Comparison of ENCODE assay signal across 26 cellular contexts in genomic region chr20:62705626-62706025, GRCh38. TPM values are rescaled to one million over a fixed set of nuclear protein-coding genes. Genes with fewer than 3 reads are reported as not detected.
"Had no signal": no experiment of that assay in that cellular context is flagged by ENCODE, and none has a peak within 500 bp of the region (broad histone marks: within the 10 kb centered on the region; RNA-seq: fewer than 3 reads in every experiment).

No MANE protein-coding gene starts in this region.

- H3K4me1 ChIP-seq: parathyroid adenoma, testis had no signal

- H3K4me2 ChIP-seq: hepatocyte had no signal

- H3K36me3 ChIP-seq: esophagus muscularis mucosa, vagina had no signal

- H3K36me3 Mint-ChIP-seq: activated naive CD4-positive, alpha-beta T cell treated with anti-CD3 and anti-CD28 coated beads, Interleukin-2, amount 50 U/mL, for 72 hours; brain; immature natural killer cell; memory B cell; natural killer cell treated with Interleukin-12 subunit alpha and Interleukin-12 subunit beta and Interleukin-15 and Interleukin-18, amount 100 ng/mL, for 72 hours had no signal

- H2AFZ ChIP-seq: hepatocyte, parathyroid adenoma had no signal

- H3K27me3 ChIP-seq: testis had no signal

- ATAC-seq: activated naive CD4-positive, alpha-beta T cell treated with anti-CD3 and anti-CD28 coated beads, Interleukin-2, amount 50 U/mL, for 72 hours; activated T-helper 17 cell treated with anti-CD3 and anti-CD28 coated beads, Interleukin-2, amount 50 U/mL, for 72 hours; natural killer cell treated with Interleukin-12 subunit alpha and Interleukin-12 subunit beta and Interleukin-15 and Interleukin-18, amount 100 ng/mL, for 72 hours; stimulated activated naive B cell treated with anti-CD40 and anti-IgM and Interleukin-4, amounts not matched to agents 10 μg/mL and 1 μg/mL and 100 μg/mL, for 72 hours had no signal

- DNase-seq: activated CD4-positive, alpha-beta T cell treated with anti-CD3 and anti-CD28 coated beads, Interleukin-2, amount 50 U/mL, for 4 hours; activated CD8-positive, alpha-beta memory T cell treated with anti-CD3 and anti-CD28 coated beads for 24 hours; activated CD8-positive, alpha-beta memory T cell treated with anti-CD3 and anti-CD28 coated beads, Interleukin-2, amount 50 U/mL, for 4 hours; activated T-cell treated with anti-CD3 and anti-CD28 coated beads, Interleukin-2, amount 50 U/mL, for 24 hours; aorta; central memory CD4-positive, alpha-beta T cell; dermis blood vessel endothelial cell; effector CD8-positive, alpha-beta T cell; glutamatergic neuron; immature natural killer cell; kidney glomerular epithelial cell; stimulated activated CD4-positive, alpha-beta T cell treated with anti-CD3 and anti-CD28 coated beads, Interleukin-2, amount 100 ng/mL, for 48 hours; stimulated activated CD8-positive, alpha-beta memory T cell treated with anti-CD3 and anti-CD28 coated beads, Interleukin-4, amount 100 ng/mL, for 48 hours; stimulated activated naive B cell treated with anti-CD40 and anti-IgM and Interleukin-4, amounts not matched to agents 10 μg/mL and 1 μg/mL and 100 μg/mL, for 72 hours; T-helper 9 cell; testis; trophoblast cell had no signal

- H3K27ac Mint-ChIP-seq: activated naive CD4-positive, alpha-beta T cell treated with anti-CD3 and anti-CD28 coated beads, Interleukin-2, amount 50 U/mL, for 72 hours; activated T-cell treated with anti-CD3 and anti-CD28 coated beads, Interleukin-2, amount 50 U/mL, for 24 hours; activated T-helper 17 cell treated with anti-CD3 and anti-CD28 coated beads, Interleukin-2, amount 50 U/mL, for 72 hours; immature natural killer cell; memory B cell; natural killer cell treated with Interleukin-12 subunit alpha and Interleukin-12 subunit beta and Interleukin-15 and Interleukin-18, amount 100 ng/mL, for 72 hours; stimulated activated naive B cell treated with anti-CD40 and anti-IgM and Interleukin-4, amounts not matched to agents 10 μg/mL and 1 μg/mL and 100 μg/mL, for 72 hours had no signal

- H3K9me3 ChIP-seq: esophagus muscularis mucosa, testis, vagina had no signal

- H3K9ac ChIP-seq: parathyroid adenoma had no signal

- H3K27ac ChIP-seq: esophagus muscularis mucosa, hepatocyte, parathyroid adenoma, testis, vagina had no signal

- H3K4me3 ChIP-seq: esophagus muscularis mucosa, hepatocyte, testis, vagina had no signal

- H3K4me3 Mint-ChIP-seq: activated T-cell treated with anti-CD3 and anti-CD28 coated beads, Interleukin-2, amount 50 U/mL, for 24 hours; activated T-helper 17 cell treated with anti-CD3 and anti-CD28 coated beads, Interleukin-2, amount 50 U/mL, for 72 hours; immature natural killer cell; memory B cell; natural killer cell treated with Interleukin-12 subunit alpha and Interleukin-12 subunit beta and Interleukin-15 and Interleukin-18, amount 100 ng/mL, for 72 hours; stimulated activated naive B cell treated with anti-CD40 and anti-IgM and Interleukin-4, amounts not matched to agents 10 μg/mL and 1 μg/mL and 100 μg/mL, for 72 hours had no signal

- H3K9me3 Mint-ChIP-seq: activated naive CD4-positive, alpha-beta T cell treated with anti-CD3 and anti-CD28 coated beads, Interleukin-2, amount 50 U/mL, for 72 hours; activated T-cell treated with anti-CD3 and anti-CD28 coated beads, Interleukin-2, amount 50 U/mL, for 24 hours; activated T-helper 17 cell treated with anti-CD3 and anti-CD28 coated beads, Interleukin-2, amount 50 U/mL, for 72 hours; immature natural killer cell; memory B cell; natural killer cell treated with Interleukin-12 subunit alpha and Interleukin-12 subunit beta and Interleukin-15 and Interleukin-18, amount 100 ng/mL, for 72 hours; stimulated activated naive B cell treated with anti-CD40 and anti-IgM and Interleukin-4, amounts not matched to agents 10 μg/mL and 1 μg/mL and 100 μg/mL, for 72 hours had no signal

- H3K79me2 ChIP-seq: hepatocyte, parathyroid adenoma had no signal

RNA-seq across cellular contexts. Expression of gene NTSR1, which starts 3.0 kb away (rescaled TPM):
- total RNA-seq: activated naive CD4-positive, alpha-beta T cell treated with anti-CD3 and anti-CD28 coated beads, Interleukin-2, amount 50 U/mL, for 72 hours; activated T-helper 17 cell treated with anti-CD3 and anti-CD28 coated beads, Interleukin-2, amount 50 U/mL, for 72 hours; aorta; dermis blood vessel endothelial cell; natural killer cell treated with Interleukin-12 subunit alpha and Interleukin-12 subunit beta and Interleukin-15 and Interleukin-18, amount 100 ng/mL, for 72 hours had no signal
- polyA plus RNA-seq: aorta, hepatocyte, immature natural killer cell had no signal
